ENCODE assay signal across 12 cellular contexts in the genomic region with DNA sequence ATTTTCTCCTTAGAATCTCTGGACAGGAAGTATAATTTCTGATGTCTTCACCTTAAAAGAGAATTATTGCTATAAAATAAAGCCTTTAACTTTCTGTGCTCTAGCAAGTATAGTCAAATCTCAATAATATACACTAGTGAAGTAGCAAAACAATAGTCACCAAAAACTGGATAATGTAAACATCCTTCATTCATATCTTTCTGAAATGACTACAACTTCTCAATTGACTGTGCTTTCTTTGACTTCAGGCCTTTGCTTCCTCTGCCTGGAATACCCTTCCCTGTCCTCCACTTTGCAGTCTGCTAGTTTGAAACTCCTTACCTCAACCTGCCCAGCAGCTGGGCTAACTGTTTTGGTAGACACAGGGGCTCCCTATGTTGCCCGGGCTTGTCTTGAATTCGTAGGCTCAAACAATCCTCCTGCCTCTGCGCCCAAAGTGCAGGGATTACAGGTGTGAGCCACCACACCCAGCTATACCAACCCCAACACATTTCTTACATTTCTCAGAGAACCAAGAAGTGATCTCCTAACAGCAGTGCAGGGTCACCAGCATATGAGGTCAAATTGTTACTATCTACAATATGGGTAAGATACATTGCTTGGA. TPM values are rescaled to one million over a fixed set of nuclear protein-coding genes. Genes with fewer than 3 reads are reported as not detected.
DNase-seq lines count a peak whose midpoint lies in the region; ATAC-seq and TF ChIP-seq lines count a peak whose summit lies in the region.
"Had no signal": no experiment of that assay in that cellular context is flagged by ENCODE, and none has a peak within 500 bp of the region (broad histone marks: within the 10 kb centered on the region; RNA-seq: fewer than 3 reads in every experiment).

No MANE protein-coding gene starts in this region.

- no peaks in the 10 kb centered on the region for H3K9me3 Mint-ChIP-seq in CD8-positive, alpha-beta memory T cell
- H3K9me3 Mint-ChIP-seq: central memory CD8-positive, alpha-beta T cell; IgD-negative memory B cell had no signal

- no peaks in the 10 kb centered on the region for H3K9me3 ChIP-seq in CD8-positive, alpha-beta memory T cell (ENCODE audit: low read length)
- H3K9me3 ChIP-seq in SK-N-MC (ENCODE audit: low read depth, low read length) (no peaks in the 10 kb centered on the region), duodenal mucosa (ENCODE audit: control insufficient read depth in 1 of 2, low read length in 2 of 2) (no peaks in the 10 kb centered on the region), neutrophil (no peaks in the 10 kb centered on the region)
- H3K9me3 ChIP-seq: right lobe of liver had no signal

- no peak overlapping the region for H3K4me3 Mint-ChIP-seq in CD8-positive, alpha-beta memory T cell
- H3K4me3 Mint-ChIP-seq: central memory CD8-positive, alpha-beta T cell; IgD-negative memory B cell had no signal

- TF ChIP-seq CTCF in neutrophil (IDR thresholded peaks at IDR 0.05): no peak

- no peaks in the 10 kb centered on the region for H3K27me3 ChIP-seq in CD8-positive, alpha-beta memory T cell (ENCODE audit: insufficient read depth, low read length, poor library complexity, severe bottlenecking)
- H3K27me3 ChIP-seq in duodenal mucosa (ENCODE audit: control insufficient read depth in 1 of 2, insufficient read depth in 2 of 2, low read length in 2 of 2) (no peaks in the 10 kb centered on the region), neutrophil (no peaks in the 10 kb centered on the region)
- H3K27me3 ChIP-seq: right lobe of liver had no signal

- peaks cover 46 to 72% (median 63%) of the 10 kb centered on the region in 3 donors for H3K4me1 Mint-ChIP-seq in CD8-positive, alpha-beta memory T cell

- intact Hi-C loops in posterior vena cava (cut with DNase I): loop anchor here in 1 of 2 donors (10.0 kb wide), 1 partner anchor 166 kb away; the partner anchor contains the start of gene MXD1

- H3K4me1 ChIP-seq in CD8-positive, alpha-beta memory T cell (ENCODE audit: insufficient read depth, low read length): peaks cover 40% of the 10 kb centered on the region
- peaks cover 34 to 37% of the 10 kb centered on the region in 2 donors for H3K4me1 ChIP-seq in duodenal mucosa (ENCODE audit: control insufficient read depth in 1 of 2, insufficient read depth in 2 of 2, low read length in 2 of 2)
- peaks cover 67 to 69% of the 10 kb centered on the region in 2 experiments for H3K4me1 ChIP-seq in neutrophil (ENCODE audit: control insufficient read depth in 1 of 2, insufficient read depth in 1 of 2, low read depth in 1 of 2, low read length in 1 of 2)

- H3K9ac ChIP-seq in SK-N-MC (ENCODE audit: insufficient read length) (no peak overlapping the region), duodenal mucosa (ENCODE audit: low read depth in 1 of 2, low read length in 2 of 2) (no peak overlapping the region)

- H3K27ac ChIP-seq in CD8-positive, alpha-beta memory T cell (ENCODE audit: low read depth, low read length): no peak overlapping the region
- H3K27ac ChIP-seq in SK-N-MC: peak overlapping the region; percentile 46
- H3K27ac ChIP-seq in duodenal mucosa (ENCODE audit: low read depth, low read length): peak overlapping the region; percentile 50
- peak overlapping the region; percentile 88 for H3K27ac ChIP-seq in neutrophil
- H3K27ac ChIP-seq: right lobe of liver, VCaP had no signal

- POLR2A ChIA-PET in CD8-positive, alpha-beta memory T cell (lab: Charles Lee): no interaction called here

- H3K36me3 Mint-ChIP-seq in CD8-positive, alpha-beta memory T cell: peaks cover 27 to 74% (median 33%) of the 10 kb centered on the region in 3 donors

- peaks cover 25% of the 10 kb centered on the region for H3K36me3 ChIP-seq in CD8-positive, alpha-beta memory T cell (ENCODE audit: insufficient read depth, low read length)
- H3K36me3 ChIP-seq in SK-N-MC (ENCODE audit: insufficient read depth, low read length) (peaks cover 81% of the 10 kb centered on the region), duodenal mucosa (ENCODE audit: control insufficient read depth in 1 of 2, insufficient read depth in 2 of 2, low read length in 2 of 2) (peaks cover 19 to 32% of the 10 kb centered on the region in 2 donors), neutrophil (peaks cover 14% of the 10 kb centered on the region)

- H3K4me3 ChIP-seq in CD8-positive, alpha-beta memory T cell (ENCODE audit: low read length): no peak overlapping the region
- no peak overlapping the region for H3K4me3 ChIP-seq in SK-N-MC
- no peak overlapping the region for H3K4me3 ChIP-seq in duodenal mucosa (ENCODE audit: low read depth in 1 of 2, low read length in 2 of 2)
- no peak overlapping the region for H3K4me3 ChIP-seq in neutrophil (ENCODE audit: low read depth in 1 of 2, low read length in 1 of 2)
- H3K4me3 ChIP-seq: right lobe of liver had no signal

- peak overlapping the region in 7 of 8 donors; percentile 49 to 89 (median 72) for H3K27ac Mint-ChIP-seq in CD8-positive, alpha-beta memory T cell
- H3K27ac Mint-ChIP-seq: IgD-negative memory B cell had no signal

- H3K27me3 Mint-ChIP-seq in CD8-positive, alpha-beta memory T cell: no peaks in the 10 kb centered on the region
- H3K27me3 Mint-ChIP-seq: central memory CD8-positive, alpha-beta T cell; IgD-negative memory B cell had no signal

- no peak for DNase-seq in CD8-positive, alpha-beta memory T cell
- no peak for DNase-seq in SK-N-MC (ENCODE audit: low read depth, low spot score)
- no peak for DNase-seq in posterior vena cava (ENCODE audit: low spot score)
- DNase-seq: midbrain had no signal

- ATAC-seq in GM18519 (IDR thresholded peaks at IDR 0.05; ENCODE audit: low FRiP score, unreplicated experiment) (no peak), HG02759 (IDR thresholded peaks at IDR 0.05; ENCODE audit: unreplicated experiment) (no peak)
- ATAC-seq: right lobe of liver had no signal

- CTCF ChIA-PET in CD8-positive, alpha-beta memory T cell (lab: Charles Lee): interaction anchor here (0.8 to 8.7 kb wide), 2 partner anchors 8 to 167 kb away, joined by 3 to 105 read pairs; no protein-coding TSS in a partner anchor

RNA-seq across cellular contexts. Expression of gene PCBP1, which starts 6.6 kb away (rescaled TPM):
- 100 to 1,000 TPM; 428 to 434 TPM for total RNA-seq in CD8-positive, alpha-beta memory T cell
- polyA plus RNA-seq in CD8-positive, alpha-beta memory T cell: 161 TPM
- 100 to 1,000 TPM; 238 to 269 TPM for total RNA-seq in posterior vena cava
